Comparison of ENCODE assay signal across 2 cellular contexts in the genomic region with DNA sequence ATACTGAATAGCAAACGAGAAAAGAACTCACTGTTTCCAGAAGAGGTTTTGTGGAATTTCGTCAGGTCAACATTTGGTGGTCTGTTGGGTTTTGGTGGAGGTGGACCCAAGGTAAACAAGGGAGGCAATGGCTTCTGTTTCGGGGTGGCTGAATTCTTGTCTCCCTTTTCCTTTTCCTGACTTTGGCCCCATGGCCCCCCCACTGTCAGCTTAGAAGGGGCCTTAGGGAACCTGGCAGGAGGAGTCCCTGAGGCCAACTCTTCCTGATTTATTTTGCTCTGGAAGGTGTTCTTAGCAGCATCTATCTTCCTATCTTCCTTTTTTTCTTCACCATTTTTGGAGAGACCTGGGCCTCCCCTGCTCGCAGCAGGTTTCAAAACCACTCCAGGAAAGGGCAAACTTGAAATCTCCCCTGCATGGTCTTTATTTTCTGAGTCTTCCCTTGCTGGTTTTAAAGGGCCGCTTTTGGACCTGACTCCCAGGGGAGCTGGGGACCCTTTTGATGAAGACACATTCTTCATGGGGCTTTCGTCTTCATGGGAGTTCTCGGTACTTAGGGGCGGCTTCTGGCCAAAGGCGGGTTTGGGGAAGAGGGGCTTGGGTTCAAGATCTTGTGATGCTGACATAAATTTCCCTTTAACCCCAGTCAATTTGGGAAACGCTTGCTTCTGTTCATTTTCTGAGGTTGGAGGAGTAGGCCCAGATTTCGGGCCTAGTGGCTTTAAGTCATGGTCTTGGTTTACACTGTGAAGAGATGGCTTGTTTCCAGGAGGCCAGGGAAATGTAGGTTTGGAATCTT.
TF ChIP-seq lines count a peak whose summit lies in the region.

No MANE protein-coding gene starts in this region.

TF ChIP-seq in HCT116, 20 proteins besides CTCF, POLR2A, EP300 and RAD21 (continued from another document):
- no peak for TF ChIP-seq ATF3 (IDR thresholded peaks at IDR 0.05)

TF ChIP-seq in SK-N-SH treated with all-trans-retinoic acid at 6 μM for 48 hours, 23 proteins besides CTCF, POLR2A, EP300 and RAD21 (continued from another document):
- TF ChIP-seq PATZ1 (CRISPR knock-in tag; IDR thresholded peaks at IDR 0.05; ENCODE audit: borderline replicate concordance) (no peak), RARB (CRISPR knock-in tag; IDR thresholded peaks at IDR 0.05) (no peak), ZFP3 (CRISPR knock-in tag; IDR thresholded peaks at IDR 0.05) (no peak), BACH2 (CRISPR knock-in tag; IDR thresholded peaks at IDR 0.05; ENCODE audit: borderline replicate concordance) (no peak), ZNF8 (CRISPR knock-in tag; IDR thresholded peaks at IDR 0.05) (no peak), ESRRG (CRISPR knock-in tag; IDR thresholded peaks at IDR 0.05) (no peak), ZC3H10 (CRISPR knock-in tag; IDR thresholded peaks at IDR 0.05) (no peak)
